14 cellular contexts compared by ENCODE assay signal in genomic region chr17:63039342-63039741, GRCh38.
DNase-seq lines count a peak whose midpoint lies in the region; ATAC-seq and TF ChIP-seq lines count a peak whose summit lies in the region.
"Had no signal": no experiment of that assay in that cellular context is flagged by ENCODE, and none has a peak within 500 bp of the region (broad histone marks: within the 10 kb centered on the region; RNA-seq: fewer than 3 reads in every experiment).

No MANE protein-coding gene starts in this region.

- no peak overlapping the region for H2BK120ac ChIP-seq in trophoblast cell (ENCODE audit: insufficient read depth, low read length, poor library complexity)

- peak; percentile 12 for DNase-seq in NCI-H2171 treated with DMSO at 0.1 percent for 48 hours (lab: John Stamatoyannopoulos, UW)
- no peak for DNase-seq in NCI-H2171 (lab: John Stamatoyannopoulos, UW)
- DNase-seq in NCI-H510A (lab: John Stamatoyannopoulos, UW) = peak; percentile 45
- DNase-seq in trophoblast cell = no peak
- no peak for DNase-seq in chondrocyte (ENCODE audit: low spot score)
- no peak for DNase-seq in RKO (ENCODE audit: low spot score)
- DNase-seq: activated CD4-positive, alpha-beta T cell treated with anti-CD3 and anti-CD28 coated beads, Interleukin-2, amount 10 ng/mL, durations not matched to agents 7 days and 5 days; dermis blood vessel endothelial cell; heart left ventricle; mammary epithelial cell; NCI-H446 treated with DMSO at 0.1 percent for 48 hours; testis had no signal

- no peaks in the 10 kb centered on the region for H3K27me3 ChIP-seq in trophoblast cell (ENCODE audit: insufficient read depth, low read length)
- H3K27me3 ChIP-seq: heart left ventricle, testis had no signal

- H3K36me3 Mint-ChIP-seq in brain = peaks cover 18% of the 10 kb centered on the region
- H3K36me3 Mint-ChIP-seq in chondrocyte (ENCODE audit: low read depth) = no peaks in the 10 kb centered on the region

- no peaks in the 10 kb centered on the region for H3K9me3 ChIP-seq in trophoblast cell (ENCODE audit: insufficient read depth, low read depth, low read length)
- H3K9me3 ChIP-seq: heart left ventricle, testis had no signal

- no peak overlapping the region for H3K27ac ChIP-seq in trophoblast cell (ENCODE audit: low read depth, low read length)
- H3K27ac ChIP-seq: heart left ventricle, testis had no signal

- H4K91ac ChIP-seq in trophoblast cell (ENCODE audit: low read depth, low read length) = no peak overlapping the region

- WGBS in trophoblast cell (ENCODE audit: extremely low coverage, insufficient coverage, insufficient read length) = no CpG with 5 or more reads among the region's 4 CpGs

- H3K27me3 Mint-ChIP-seq in brain (no peaks in the 10 kb centered on the region), chondrocyte (ENCODE audit: low read depth) (no peaks in the 10 kb centered on the region)
- H3K27me3 Mint-ChIP-seq: activated CD4-positive, alpha-beta T cell treated with anti-CD3 and anti-CD28 coated beads, Interleukin-2, amount 10 ng/mL, durations not matched to agents 7 days and 5 days had no signal

- H3K4me2 ChIP-seq in trophoblast cell (ENCODE audit: low read length) = no peak overlapping the region

- H2BK5ac ChIP-seq in trophoblast cell (ENCODE audit: low read depth, low read length, poor library complexity) = no peak overlapping the region

- no peak overlapping the region for H2BK12ac ChIP-seq in trophoblast cell (ENCODE audit: low read length)

- peak overlapping the region in 2 of 5 experiments; percentile 25 to 75 for H3K27ac Mint-ChIP-seq in brain
- no peak overlapping the region for H3K27ac Mint-ChIP-seq in chondrocyte (ENCODE audit: unreplicated experiment)
- H3K27ac Mint-ChIP-seq: activated CD4-positive, alpha-beta T cell treated with anti-CD3 and anti-CD28 coated beads, Interleukin-2, amount 10 ng/mL, durations not matched to agents 7 days and 5 days had no signal

- H4K8ac ChIP-seq in trophoblast cell (ENCODE audit: low read depth, low read length) = no peak overlapping the region

- H3K4me3 Mint-ChIP-seq in brain (peak overlapping the region; percentile 30 to 78 (median 43)), chondrocyte (ENCODE audit: unreplicated experiment) (no peak overlapping the region)
- H3K4me3 Mint-ChIP-seq: activated CD4-positive, alpha-beta T cell treated with anti-CD3 and anti-CD28 coated beads, Interleukin-2, amount 10 ng/mL, durations not matched to agents 7 days and 5 days had no signal

- H3K9ac ChIP-seq in trophoblast cell (ENCODE audit: low read length) = no peak overlapping the region

- no peak overlapping the region for H3K4me3 ChIP-seq in trophoblast cell (ENCODE audit: low read depth, low read length)
- H3K4me3 ChIP-seq: testis had no signal

- H3K4ac ChIP-seq in trophoblast cell (ENCODE audit: low read depth, low read length) = peak overlapping the region; percentile 34

- no peak overlapping the region for H3K14ac ChIP-seq in trophoblast cell (ENCODE audit: low read length)

- peaks cover 0 to 10% (median 5%) of the 10 kb centered on the region in 5 experiments for H3K9me3 Mint-ChIP-seq in brain
- peaks cover 4% of the 10 kb centered on the region for H3K9me3 Mint-ChIP-seq in chondrocyte (ENCODE audit: low read depth)
- H3K9me3 Mint-ChIP-seq: activated CD4-positive, alpha-beta T cell treated with anti-CD3 and anti-CD28 coated beads, Interleukin-2, amount 10 ng/mL, durations not matched to agents 7 days and 5 days had no signal

- no peak overlapping the region for H2AK5ac ChIP-seq in trophoblast cell (ENCODE audit: low read length)

- peaks cover 60% of the 10 kb centered on the region for H3K4me1 Mint-ChIP-seq in brain
- peaks cover 62% of the 10 kb centered on the region for H3K4me1 Mint-ChIP-seq in chondrocyte (ENCODE audit: low read depth)

- ATAC-seq in HG03460 (IDR thresholded peaks at IDR 0.05; ENCODE audit: unreplicated experiment) = no peak
- ATAC-seq: heart left ventricle had no signal

- H3K18ac ChIP-seq in trophoblast cell (ENCODE audit: low read length) = no peak overlapping the region

- no peak overlapping the region for H2AFZ ChIP-seq in trophoblast cell (ENCODE audit: insufficient read depth, low read length, poor library complexity)

- H4K12ac ChIP-seq in trophoblast cell (ENCODE audit: low read depth, low read length) = no peak overlapping the region

- H3K23ac ChIP-seq in trophoblast cell (ENCODE audit: low read length) = no peak overlapping the region

- H3K79me2 ChIP-seq in trophoblast cell (ENCODE audit: control insufficient read depth, insufficient read depth, low read length, poor library complexity) = peaks cover 2% of the 10 kb centered on the region

- H3K36me3 ChIP-seq in trophoblast cell (ENCODE audit: control insufficient read depth in 1 of 2, insufficient read depth in 2 of 2, low read length in 2 of 2) = peaks cover 0 to 2% of the 10 kb centered on the region in 2 experiments
- H3K36me3 ChIP-seq: heart left ventricle had no signal

- no peak for TF ChIP-seq CTCF in brain (conservative IDR thresholded peaks at IDR 0.05)
- no peak for TF ChIP-seq CTCF in chondrocyte (IDR thresholded peaks at IDR 0.05)

- no peaks in the 10 kb centered on the region for H3K4me1 ChIP-seq in trophoblast cell (ENCODE audit: control insufficient read depth in 1 of 2, insufficient read depth in 2 of 2, low read length in 2 of 2)

- no peaks in the 10 kb centered on the region for H3K79me1 ChIP-seq in trophoblast cell (ENCODE audit: low read length)

Comparison
In these comparisons a context has a peak if more than half of its experiments do, and no peak if none do; other contexts are left out.
1. DNase-seq: peak in NCI-H2171 treated with DMSO at 0.1 percent for 48 hours (single experiment) and NCI-H510A (single experiment); none in NCI-H2171 (single experiment), trophoblast cell (0 of 2), chondrocyte (single experiment) and RKO (single experiment).